ENCODE assay signal across 8 cellular contexts in the genomic region with DNA sequence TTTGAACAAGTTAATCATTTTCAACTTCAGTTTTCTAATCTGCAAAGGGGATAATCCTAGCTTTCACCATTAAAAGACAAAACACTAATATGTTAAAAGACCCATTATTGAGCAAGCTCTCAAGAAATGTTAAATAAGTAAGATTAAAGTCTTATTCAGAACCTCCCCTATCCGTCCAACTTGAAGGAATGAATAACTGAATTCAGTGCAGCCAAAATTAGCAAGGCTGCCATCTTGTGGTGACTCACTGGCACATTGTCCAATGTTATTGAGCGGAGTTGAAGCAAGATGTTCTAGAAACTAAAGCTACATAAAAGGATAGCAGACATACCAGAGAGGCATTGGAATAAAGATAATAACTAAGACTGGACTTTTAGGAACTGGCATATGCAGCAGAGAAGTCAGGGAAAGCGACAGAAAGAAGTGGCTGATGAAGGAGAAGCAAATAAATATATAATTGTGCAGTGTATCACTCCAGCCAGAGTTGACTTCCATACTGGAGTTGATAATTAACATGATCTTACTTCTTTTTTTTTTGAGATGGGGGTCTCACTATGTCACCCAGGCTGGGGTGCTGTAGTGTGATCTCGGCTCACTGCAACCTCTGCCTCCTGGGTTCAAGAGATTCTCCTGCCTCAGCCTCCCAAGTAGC.
DNase-seq lines count a peak whose midpoint lies in the region; ATAC-seq, FAIRE-seq and TF ChIP-seq lines count a peak whose summit lies in the region.

No MANE protein-coding gene starts in this region.

- DNase-seq in H54 (ENCODE audit: insufficient read length, low spot score), result peak; percentile 36
- peak; percentile 6 for DNase-seq in NCI-H524 treated with DMSO at 0.1 percent for 48 hours (lab: John Stamatoyannopoulos, UW)
- peak; percentile 50 to 53 for DNase-seq in activated CD4-positive, alpha-beta T cell treated with anti-CD3 and anti-CD28 coated beads, Interleukin-2, amount 50 U/mL, for 48 hours
- DNase-seq in erythroblast (lab: John Stamatoyannopoulos, UW), result peak; percentile 61 to 70
- DNase-seq in nephron progenitor cell, result peak; percentile 51
- no peak for DNase-seq in COLO829 (ENCODE audit: low spot score)

- H3K36me3 Mint-ChIP-seq in nephron progenitor cell (ENCODE audit: low read depth), result no peaks in the 10 kb centered on the region

- FAIRE-seq in H54 (lab: Jason Lieb, UNC), result peak; percentile 87

- H3K27ac Mint-ChIP-seq in nephron progenitor cell, result no peak overlapping the region

- TF ChIP-seq CTCF in C4-2B (conservative IDR thresholded peaks at IDR 0.05) (peak; percentile 93), nephron progenitor cell (IDR thresholded peaks at IDR 0.05) (peak; percentile 73)

- H3K4me3 Mint-ChIP-seq in nephron progenitor cell, result no peak overlapping the region

- peaks cover 20% of the 10 kb centered on the region for H3K27me3 Mint-ChIP-seq in nephron progenitor cell (ENCODE audit: low read depth, poor library complexity)

- H3K27ac ChIP-seq in C4-2B, result no peak overlapping the region

- TF ChIP-seq POLR2A in H54 (IDR thresholded peaks at IDR 0.05; ENCODE audit: low read depth, low read length) (no peak), erythroblast (IDR thresholded peaks at IDR 0.05; ENCODE audit: low read length) (no peak)

- no peaks in the 10 kb centered on the region for H3K4me1 Mint-ChIP-seq in nephron progenitor cell

- ATAC-seq in HG03354 (IDR thresholded peaks at IDR 0.05; ENCODE audit: poor library complexity, severe bottlenecking, unreplicated experiment), result no peak

- no peaks in the 10 kb centered on the region for H3K9me3 Mint-ChIP-seq in nephron progenitor cell
